In genomic region chr3:53486961-53487654, GRCh38 we compare ENCODE assay signal across 24 cellular contexts. TPM values are rescaled to one million over a fixed set of nuclear protein-coding genes. Genes with fewer than 3 reads are reported as not detected.
DNase-seq lines count a peak whose midpoint lies in the region; ATAC-seq and TF ChIP-seq lines count a peak whose summit lies in the region.
"Had no signal": no experiment of that assay in that cellular context is flagged by ENCODE, and none has a peak within 500 bp of the region (broad histone marks: within the 10 kb centered on the region; RNA-seq: fewer than 3 reads in every experiment).

No MANE protein-coding gene starts in this region.

- H3K27me3 ChIP-seq in right cardiac atrium (ENCODE audit: control insufficient read depth, insufficient read depth) (no peaks in the 10 kb centered on the region), endodermal cell (ENCODE audit: control insufficient read depth, insufficient read depth, low read length, poor library complexity, severe bottlenecking) (peaks cover 13% of the 10 kb centered on the region), Caco-2 (replicated peaks; ENCODE audit: control insufficient read depth, insufficient read depth, low read length) (no peaks in the 10 kb centered on the region)
- H3K27me3 ChIP-seq: adrenal gland, breast epithelium, right atrium auricular region had no signal

- ATAC-seq in right cardiac atrium (peak; percentile 26 to 48), Right ventricle myocardium superior (ENCODE audit: poor library complexity) (no peak)
- ATAC-seq: effector memory CD8-positive, alpha-beta T cell; stimulated activated naive B cell treated with anti-CD40 and anti-IgM and Interleukin-4, amounts not matched to agents 10 μg/mL and 1 μg/mL and 100 μg/mL, for 72 hours had no signal

- BruUV-seq in Caco-2 (replicated peaks; lab: Mats Ljungman, UMichigan), result no TSS peak

- no peaks in the 10 kb centered on the region for H3K4me1 ChIP-seq in right cardiac atrium (ENCODE audit: control insufficient read depth, insufficient read depth, low read length)
- H3K4me1 ChIP-seq in endodermal cell (ENCODE audit: control insufficient read depth, insufficient read depth, low read length), result peaks cover 3% of the 10 kb centered on the region
- peaks cover 23% of the 10 kb centered on the region for H3K4me1 ChIP-seq in Caco-2
- H3K4me1 ChIP-seq: BLaER1, breast epithelium, parathyroid adenoma, right atrium auricular region had no signal

- H3K36me3 Mint-ChIP-seq in endodermal cell (ENCODE audit: low read depth) (no peaks in the 10 kb centered on the region), Caco-2 (ENCODE audit: insufficient read depth, unreplicated experiment) (no peaks in the 10 kb centered on the region)
- H3K36me3 Mint-ChIP-seq: stimulated activated naive B cell treated with anti-CD40 and anti-IgM and Interleukin-4, amounts not matched to agents 10 μg/mL and 1 μg/mL and 100 μg/mL, for 72 hours had no signal

- H3K4me3 ChIP-seq in right cardiac atrium (ENCODE audit: low read length), result no peak overlapping the region
- H3K4me3 ChIP-seq in NB4 (ENCODE audit: low read depth, low read length), result no peak overlapping the region
- no peak overlapping the region for H3K4me3 ChIP-seq in endodermal cell (ENCODE audit: low read length)
- H3K4me3 ChIP-seq in Caco-2 (ENCODE audit: low read depth, low read length), result no peak overlapping the region
- H3K4me3 ChIP-seq: adrenal gland, BLaER1, breast epithelium, right atrium auricular region had no signal

- H3K9me3 Mint-ChIP-seq in endodermal cell (no peaks in the 10 kb centered on the region), Caco-2 (ENCODE audit: unreplicated experiment) (no peaks in the 10 kb centered on the region)
- H3K9me3 Mint-ChIP-seq: effector memory CD8-positive, alpha-beta T cell; stimulated activated naive B cell treated with anti-CD40 and anti-IgM and Interleukin-4, amounts not matched to agents 10 μg/mL and 1 μg/mL and 100 μg/mL, for 72 hours had no signal

- no peaks in the 10 kb centered on the region for H3K9me3 ChIP-seq in right cardiac atrium (ENCODE audit: control insufficient read depth, low read length)
- no peaks in the 10 kb centered on the region for H3K9me3 ChIP-seq in endodermal cell (ENCODE audit: control insufficient read depth, low read length)
- no peaks in the 10 kb centered on the region for H3K9me3 ChIP-seq in Caco-2
- H3K9me3 ChIP-seq: adrenal gland, BLaER1, breast epithelium, right atrium auricular region had no signal

- intact Hi-C loops in right cardiac atrium (cut with DNase I) (no loop called here), Right ventricle myocardium superior (cut with DNase I) (no loop called here), Caco-2 (cut with micrococcal nuclease; ENCODE audit: unreplicated experiment) (no loop called here)

- peaks cover 30% of the 10 kb centered on the region for H3K27me3 Mint-ChIP-seq in endodermal cell (ENCODE audit: insufficient read depth)
- H3K27me3 Mint-ChIP-seq in Caco-2 (ENCODE audit: insufficient read depth, unreplicated experiment), result no peaks in the 10 kb centered on the region

- H3K27ac Mint-ChIP-seq in endodermal cell, result no peak overlapping the region
- H3K27ac Mint-ChIP-seq in Caco-2 (ENCODE audit: unreplicated experiment), result no peak overlapping the region
- H3K27ac Mint-ChIP-seq: effector memory CD8-positive, alpha-beta T cell; stimulated activated naive B cell treated with anti-CD40 and anti-IgM and Interleukin-4, amounts not matched to agents 10 μg/mL and 1 μg/mL and 100 μg/mL, for 72 hours had no signal

- H3K4me3 Mint-ChIP-seq in endodermal cell (no peak overlapping the region), Caco-2 (ENCODE audit: unreplicated experiment) (no peak overlapping the region)
- H3K4me3 Mint-ChIP-seq: effector memory CD8-positive, alpha-beta T cell; stimulated activated naive B cell treated with anti-CD40 and anti-IgM and Interleukin-4, amounts not matched to agents 10 μg/mL and 1 μg/mL and 100 μg/mL, for 72 hours had no signal

- H3K4me1 Mint-ChIP-seq in endodermal cell (peaks cover 30% of the 10 kb centered on the region), Caco-2 (ENCODE audit: low read depth, unreplicated experiment) (peaks cover 13% of the 10 kb centered on the region)
- H3K4me1 Mint-ChIP-seq: stimulated activated naive B cell treated with anti-CD40 and anti-IgM and Interleukin-4, amounts not matched to agents 10 μg/mL and 1 μg/mL and 100 μg/mL, for 72 hours had no signal

- H3K9ac ChIP-seq in endodermal cell (ENCODE audit: extremely low read depth, low read length, poor library complexity, severe bottlenecking), result no peak overlapping the region
- H3K9ac ChIP-seq: BLaER1, KMS-11, parathyroid adenoma had no signal

- H3K36me3 ChIP-seq in endodermal cell (ENCODE audit: control insufficient read depth, insufficient read depth, low read length), result no peaks in the 10 kb centered on the region
- no peaks in the 10 kb centered on the region; the same call in 1 of the 2 replicates for H3K36me3 ChIP-seq in Caco-2 (ENCODE audit: control insufficient read depth, insufficient read depth, low read length)
- H3K36me3 ChIP-seq: adrenal gland, BLaER1, breast epithelium, right atrium auricular region had no signal

- TF ChIP-seq CTCF in NB4 (IDR thresholded peaks at IDR 0.05; ENCODE audit: low read depth, low read length) (no peak), endodermal cell (conservative IDR thresholded peaks at IDR 0.05) (peak; percentile 54), Caco-2 (IDR thresholded peaks at IDR 0.05; ENCODE audit: insufficient read depth in 1 of 2, low read depth in 1 of 2, low read length in 1 of 2, severe bottlenecking in 1 of 2, unreplicated experiment in 1 of 2) (no peak), GM10248 (IDR thresholded peaks at IDR 0.05; ENCODE audit: control extremely low read depth, extremely low read depth, low read depth, missing control alignments) (no peak)

- 81% methylated on average over 6 of the region's 6 CpGs for WGBS in right cardiac atrium
- WGBS in endodermal cell (ENCODE audit: insufficient coverage in 1 of 2, insufficient read length in 1 of 2), 2 experiments, result 87 to 100% methylated on average over 2 to 6 of the region's 6 CpGs

- H3K27ac ChIP-seq in right cardiac atrium (ENCODE audit: low read length), result no peak overlapping the region
- no peak overlapping the region for H3K27ac ChIP-seq in endodermal cell (ENCODE audit: low read depth, low read length)
- H3K27ac ChIP-seq: adrenal gland, BLaER1, breast epithelium, KMS-11, parathyroid adenoma, right atrium auricular region had no signal

- CTCF ChIA-PET in Caco-2 (lab: Charles Lee) (no interaction called here), GM10248 (lab: Yijun Ruan, JAX) (no interaction called here)

- POLR2A ChIA-PET in Caco-2 (lab: Charles Lee), result interaction anchor here (0.5 to 0.7 kb wide), 2 partner anchors 9 to 951 kb away, joined by 3 to 5 read pairs; partner anchors contain the start of gene UQCC5
- POLR2A ChIA-PET in GM10248 (lab: Yijun Ruan, JAX), result no interaction called here

- no peak for TF ChIP-seq POLR2A in NB4 (IDR thresholded peaks at IDR 0.05; ENCODE audit: extremely low read depth, insufficient read length)

- no peak for DNase-seq in right cardiac atrium
- DNase-seq in Right ventricle myocardium superior, result no peak
- DNase-seq in NB4 (ENCODE audit: low read depth), result peak; percentile 11
- DNase-seq in endodermal cell, result no peak
- no peak for DNase-seq in Caco-2
- no peak for DNase-seq in GM10248 (ENCODE audit: extremely low spot score)
- DNase-seq in amniotic stem cell (lab: John Stamatoyannopoulos, UW), result no peak
- DNase-seq in glomerular visceral epithelial cell (ENCODE audit: extremely low spot score), result no peak
- DNase-seq: activated naive CD4-positive, alpha-beta T cell treated with Interleukin-2 at 50 U/mL for 16 hours; adrenal gland; COR-L47; effector memory CD8-positive, alpha-beta T cell; islet precursor cell; NCI-H1092; NCI-H187; stimulated activated CD4-positive, alpha-beta T cell treated with anti-CD3 and anti-CD28 coated beads, Interleukin-12 subunit alpha, Interleukin-12 subunit beta, amount 100 ng/mL, for 4 hours; stimulated activated CD4-positive, alpha-beta T cell treated with anti-CD3 and anti-CD28 coated beads, Interleukin-4, amount 100 ng/mL, for 24 hours; stimulated activated naive B cell treated with anti-CD40 and anti-IgM and Interleukin-4, amounts not matched to agents 10 μg/mL and 1 μg/mL and 100 μg/mL, for 72 hours; T-helper 9 cell had no signal

RNA-seq across cellular contexts. Expression of gene CACNA1D, which starts 7.3 kb away (rescaled TPM):
- total RNA-seq in right cardiac atrium (10 to 100 TPM in 3 of 4 donors, 1 to 10 TPM in 1; 8.5 to 11.3 (median 10.5) TPM), Right ventricle myocardium superior (0.78 TPM), endodermal cell (1 to 10 TPM; 2.2 to 3.8 TPM), Caco-2 (2022) (13.3 and 15.6 TPM in 2 replicates)
- 3.7 TPM for polyA plus RNA-seq in right cardiac atrium
- 0.61 TPM for polyA plus RNA-seq in endodermal cell (2013, experiment 1 of 2)
- 0.79 TPM for polyA plus RNA-seq in endodermal cell (2013, experiment 2 of 2)
